Comparison of ENCODE assay signal across 25 cellular contexts in the genomic region with DNA sequence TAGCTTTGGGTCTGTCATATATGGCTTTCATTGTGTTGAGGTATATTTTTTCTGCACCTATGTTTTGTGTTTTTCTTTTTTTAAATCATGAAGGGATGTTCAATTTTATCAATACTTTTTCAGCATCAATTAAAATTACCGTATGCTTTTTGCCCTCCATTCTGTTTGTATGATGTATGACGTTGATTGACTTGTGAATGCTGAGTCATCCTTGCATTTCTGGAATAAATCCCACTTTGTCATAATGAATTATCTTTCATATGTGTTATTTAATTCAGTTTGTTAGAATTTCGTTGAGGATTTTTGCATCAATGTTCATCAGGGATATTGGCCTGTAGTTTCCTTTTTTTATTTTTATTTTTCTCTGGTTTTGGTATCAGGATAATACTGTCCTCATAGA.
"Had no signal": no experiment of that assay in that cellular context is flagged by ENCODE, and none has a peak within 500 bp of the region (broad histone marks: within the 10 kb centered on the region; RNA-seq: fewer than 3 reads in every experiment).

No MANE protein-coding gene starts in this region.

- H3K27ac ChIP-seq: colonic mucosa, epithelial cell of prostate, esophagus squamous epithelium, gastrocnemius medialis, heart right ventricle, left lung, lower lobe of right lung had no signal

- H3K9me3 ChIP-seq: colonic mucosa, esophagus squamous epithelium, gastrocnemius medialis, lower lobe of right lung, mucosa of descending colon had no signal

- ATAC-seq: effector memory CD8-positive, alpha-beta T cell; esophagus mucosa; gastrocnemius medialis; heart right ventricle; left cardiac atrium; left lung; left ventricle myocardium superior; lower lobe of right lung; mucosa of descending colon had no signal

- H3K4me3 ChIP-seq: colonic mucosa, esophagus squamous epithelium, gastrocnemius medialis, heart right ventricle, left lung, lower lobe of right lung, mucosa of descending colon had no signal

- FAIRE-seq: islet of Langerhans, keratinocyte had no signal

- H3K36me3 ChIP-seq: colonic mucosa, esophagus squamous epithelium, gastrocnemius medialis, heart right ventricle, left lung, lower lobe of right lung had no signal

- H3K27me3 ChIP-seq: colonic mucosa, esophagus squamous epithelium, gastrocnemius medialis, heart right ventricle, left lung had no signal

- DNase-seq: colonic mucosa; cortex of kidney; effector CD8-positive, alpha-beta T cell; effector memory CD8-positive, alpha-beta T cell; endodermal cell; erythroblast; esophagus squamous epithelium; foreskin fibroblast; foreskin melanocyte; gastrocnemius medialis; glutamatergic neuron; head of caudate nucleus; heart right ventricle; hippocampal formation; left cardiac atrium; left lung; left ventricle myocardium superior; lower lobe of right lung; mesenchymal stem cell; mucosa of descending colon; naive B cell had no signal

- H3K4me1 ChIP-seq: colonic mucosa, esophagus squamous epithelium, gastrocnemius medialis, heart right ventricle, left lung, lower lobe of right lung had no signal
